1 cellular context compared by ENCODE assay signal in the genomic region with DNA sequence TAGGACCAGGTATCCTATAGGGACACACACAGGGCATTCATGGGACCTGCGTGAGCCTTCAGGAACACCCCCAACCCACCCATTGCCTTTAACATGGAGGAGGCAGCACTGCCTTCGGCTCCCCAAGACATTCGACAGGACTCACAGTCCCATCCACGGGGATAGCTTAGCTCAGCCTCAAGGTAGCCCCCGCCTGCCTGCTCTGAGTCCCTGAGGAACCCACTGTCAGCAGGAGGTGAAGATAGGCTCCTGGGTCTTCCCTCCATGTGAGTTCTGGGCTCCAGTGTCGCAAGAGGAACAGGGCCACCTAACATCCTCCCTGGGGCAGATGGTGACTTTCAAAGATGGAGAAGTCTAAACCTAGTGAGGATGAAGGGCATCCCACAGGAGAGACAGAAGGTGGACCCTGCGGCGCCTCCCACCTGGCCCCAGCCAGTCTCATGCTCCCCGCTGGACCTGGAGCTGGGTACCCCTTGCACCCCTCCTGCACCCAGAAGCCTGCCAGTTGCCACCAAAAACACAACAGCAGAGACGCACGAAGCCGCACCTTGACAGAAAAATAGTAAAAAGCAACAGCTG.
TF ChIP-seq lines count a peak whose summit lies in the region.

No MANE protein-coding gene starts in this region.

TF ChIP-seq in IMR-90, 13 proteins besides CTCF, POLR2A, EP300 and RAD21:
- TF ChIP-seq SMC3 (IDR thresholded peaks at IDR 0.05; ENCODE audit: low read depth, low read length) (no peak), MAZ (IDR thresholded peaks at IDR 0.05; ENCODE audit: borderline replicate concordance, low read depth, low read length) (no peak), MAFK (IDR thresholded peaks at IDR 0.05; ENCODE audit: low read depth, low read length) (no peak), RFX5 (IDR thresholded peaks at IDR 0.05; ENCODE audit: low read depth, low read length) (no peak), BHLHE40 (IDR thresholded peaks at IDR 0.05; ENCODE audit: low read depth, low read length) (no peak), RCOR1 (IDR thresholded peaks at IDR 0.05; ENCODE audit: insufficient replicate concordance, low read length) (no peak), FOS (IDR thresholded peaks at IDR 0.05; ENCODE audit: low read depth, low read length) (no peak)
